ENCODE assay signal across 8 cellular contexts in genomic region chr19:43574424-43575155, GRCh38. TPM values are rescaled to one million over a fixed set of nuclear protein-coding genes. Genes with fewer than 3 reads are reported as not detected.
A peak's percentile ranks its signal among the peaks of the same experiment; 100 is the strongest.
DNase-seq lines count a peak whose midpoint lies in the region; ATAC-seq, FAIRE-seq and TF ChIP-seq lines count a peak whose summit lies in the region.

No MANE protein-coding gene starts in this region.

- FAIRE-seq in urothelium cell line (lab: Jason Lieb, UNC), result no peak

- TF ChIP-seq CTCF in BJ (IDR thresholded peaks at IDR 0.05; ENCODE audit: insufficient read depth, low read depth, low read length) (no peak), astrocyte of the spinal cord (IDR thresholded peaks at IDR 0.05; ENCODE audit: low read depth, low read length) (no peak), lung (IDR thresholded peaks at IDR 0.05; ENCODE audit: control extremely low read depth, extremely low read depth) (no peak)

- TF ChIP-seq RAD21 in Ishikawa (IDR thresholded peaks at IDR 0.05; ENCODE audit: low read depth), result no peak

- no peaks in the 10 kb centered on the region for H3K27me3 ChIP-seq in BJ (ENCODE audit: control insufficient read depth, insufficient read depth, low read length)
- H3K27me3 ChIP-seq in lung (ENCODE audit: control insufficient read depth, insufficient read depth), result no peaks in the 10 kb centered on the region

- no peaks in the 10 kb centered on the region for H3K36me3 ChIP-seq in BJ (ENCODE audit: control insufficient read depth, insufficient read depth, low read length)
- peaks cover 0 to 3% of the 10 kb centered on the region in 2 donors for H3K36me3 ChIP-seq in lung (ENCODE audit: control insufficient read depth in 2 of 2, insufficient read depth in 2 of 2, low read length in 2 of 2)

- in situ Hi-C loops in astrocyte of the spinal cord (cut with HindIII; ENCODE audit: low sequenced_read_pairs), result no loop called here

- TF ChIP-seq EP300 in Ishikawa (IDR thresholded peaks at IDR 0.05; ENCODE audit: borderline replicate concordance), result no peak

- no peak for DNase-seq in BJ (ENCODE audit: low read depth)
- peak; percentile 52 for DNase-seq in astrocyte of the spinal cord (ENCODE audit: low read depth, low spot score)
- DNase-seq in lung (ENCODE audit: low spot score), result no peak
- DNase-seq in urothelium cell line (ENCODE audit: low spot score), result peak; percentile 29
- no peak for DNase-seq in AML-193 (lab: John Stamatoyannopoulos, UW)

- peak overlapping the region; percentile 99 for H3K4me3 ChIP-seq in BJ (ENCODE audit: low read depth, low read length)
- H3K4me3 ChIP-seq in astrocyte of the spinal cord (ENCODE audit: low read depth, low read length), result peak overlapping the region; percentile 88
- H3K4me3 ChIP-seq in lung, result peak overlapping the region; percentile 75

- H3K27ac ChIP-seq in lung (ENCODE audit: low read depth in 1 of 2, low read length in 1 of 2), result peak overlapping the region; percentile 56 to 93

- CTCF ChIA-PET in BJ (lab: Yijun Ruan, JAX), result interaction anchor here (0.9 to 6.6 kb wide), 7 partner anchors 10 to 128 kb away, joined by 3 to 32 read pairs (median 4); partner anchors contain the start of genes IRGQ and ZNF576

- WGBS in lung, 2 donors, result 25 to 38% methylated on average over 12 of the region's 12 CpGs

- POLR2A ChIA-PET in BJ (lab: Charles Lee), result interaction anchor here (0.6 kb wide), 1 partner anchor 695 kb away, joined by 3 read pairs; no protein-coding TSS in a partner anchor

- ATAC-seq in lung (ENCODE audit: insufficient read depth, low FRiP score) (no peak), GM18873 (IDR thresholded peaks at IDR 0.05; ENCODE audit: low FRiP score, unreplicated experiment) (no peak), GM21447 (IDR thresholded peaks at IDR 0.05; ENCODE audit: unreplicated experiment) (no peak)

- peaks cover 3 to 10% of the 10 kb centered on the region in 2 donors for H3K4me1 ChIP-seq in lung (ENCODE audit: control insufficient read depth in 2 of 2, insufficient read depth in 2 of 2, low read length in 2 of 2)

- H3K9me3 ChIP-seq in lung (ENCODE audit: control insufficient read depth in 2 of 2, insufficient read depth in 1 of 2, low read length in 1 of 2), result no peaks in the 10 kb centered on the region

TF ChIP-seq in Ishikawa, 13 proteins besides CTCF, POLR2A, EP300 and RAD21:
- TF ChIP-seq YY1 (IDR thresholded peaks at IDR 0.05; ENCODE audit: low read depth) (0 out of 2 replicates have a peak, but pooled peaks have one; percentile 24), MAX (IDR thresholded peaks at IDR 0.05) (no peak)
TF ChIP-seq in Ishikawa: peak in this region for 1.

RNA-seq across cellular contexts. Expression of gene XRCC1, which starts 0.7 kb away (rescaled TPM):
- polyA plus RNA-seq in BJ (2011; rRNA removed) (22.8 and 30.8 TPM in 2 replicates), lung (10 to 100 TPM; 15.4 to 22.4 TPM)
- polyA minus RNA-seq in BJ (2011; rRNA and poly(A)+ RNA removed), result 11.4 and 22.8 TPM in 2 replicates
- total RNA-seq in lung, result 10 to 100 TPM; 26.5 to 32.2 TPM

RNA-seq across cellular contexts. Expression of gene PINLYP, which starts 1.0 kb away (rescaled TPM):
- polyA plus RNA-seq in BJ (2011; rRNA removed), result 2.0 and 2.2 TPM in 2 replicates
- 0.46 and 1.2 TPM in 2 replicates for polyA minus RNA-seq in BJ (2011; rRNA and poly(A)+ RNA removed)
- total RNA-seq in lung, result 1 to 10 TPM; 6.1 to 8.9 TPM
- polyA plus RNA-seq in lung, result 10 to 100 TPM in 1 of 2 donors, 1 to 10 TPM in 1; 7.9 to 14.2 TPM

RNA-seq across cellular contexts. Expression of gene IRGQ, which starts 21.3 kb away (rescaled TPM):
- polyA plus RNA-seq in BJ (2011; rRNA removed) (5.4 and 7.0 TPM in 2 replicates), lung (1 to 10 TPM; 3.8 to 7.5 TPM)
- 9.6 and 11.9 TPM in 2 replicates for polyA minus RNA-seq in BJ (2011; rRNA and poly(A)+ RNA removed)
- 10 to 100 TPM; 23.7 to 28.3 TPM for total RNA-seq in lung

RNA-seq across cellular contexts. Expression of gene ZNF576, which starts 21.8 kb away (rescaled TPM):
- polyA plus RNA-seq in BJ (2011; rRNA removed) (9.0 and 14.8 TPM in 2 replicates), lung (10 to 100 TPM in 1 of 2 donors, 1 to 10 TPM in 1; 9.8 to 17.2 TPM)
- 5.6 and 6.8 TPM in 2 replicates for polyA minus RNA-seq in BJ (2011; rRNA and poly(A)+ RNA removed)
- total RNA-seq in lung, result 10 to 100 TPM in 1 of 2 donors, 1 to 10 TPM in 1; 5.8 to 14.8 TPM

RNA-seq across cellular contexts. Expression of gene SRRM5, which starts 37.3 kb away (rescaled TPM):
- polyA plus RNA-seq in BJ (2011; rRNA removed) (0.04 and 0.06 TPM in 2 replicates), lung (under 1 TPM; 0.22 to 0.49 TPM)
- 0.09 TPM in 1 of 2 replicates, not detected in the other for polyA minus RNA-seq in BJ (2011; rRNA and poly(A)+ RNA removed)
- total RNA-seq in lung, result under 1 TPM in 1 of 2 donors, not detected in 1; 0.31 TPM

Comparison
In these comparisons a context has a peak if more than half of its experiments do, and no peak if none do; other contexts are left out.
1. DNase-seq: peak in astrocyte of the spinal cord (single experiment) and urothelium cell line (single experiment); none in BJ (single experiment), lung (single experiment) and AML-193 (0 of 2).
2. Peak in every context shown above with its lines, with median percentiles within 50 percentile points of each other: H3K4me3 ChIP-seq.